In genomic region chr10:11875183-11875498, GRCh38 we compare ENCODE assay signal across 9 cellular contexts. TPM values are rescaled to one million over a fixed set of nuclear protein-coding genes. Genes with fewer than 3 reads are reported as not detected.
DNase-seq lines count a peak whose midpoint lies in the region; ATAC-seq and TF ChIP-seq lines count a peak whose summit lies in the region.
"Had no signal": no experiment of that assay in that cellular context is flagged by ENCODE, and none has a peak within 500 bp of the region (broad histone marks: within the 10 kb centered on the region; RNA-seq: fewer than 3 reads in every experiment).

No MANE protein-coding gene starts in this region.

- H3K4me3 ChIP-seq in mucosa of stomach (ENCODE audit: low read length): no peak overlapping the region
- no peak overlapping the region for H3K4me3 ChIP-seq in aorta (ENCODE audit: low read length in 2 of 2)
- H3K4me3 ChIP-seq: ovary had no signal

- H3K36me3 ChIP-seq in mucosa of stomach (ENCODE audit: control insufficient read depth, insufficient read depth, low read length) (no peaks in the 10 kb centered on the region), aorta (ENCODE audit: control insufficient read depth in 1 of 2, insufficient read depth in 2 of 2, low read length in 1 of 2) (no peaks in the 10 kb centered on the region)
- H3K36me3 ChIP-seq: ovary had no signal

- H3K36me3 Mint-ChIP-seq in chondrocyte (ENCODE audit: low read depth): no peaks in the 10 kb centered on the region

- no peak for DNase-seq in Right ventricle myocardium inferior (ENCODE audit: missing footprints)
- DNase-seq in cardiac septum (ENCODE audit: low spot score): no peak
- no peak for DNase-seq in chondrocyte (ENCODE audit: low spot score)
- peak in 1 of 2 donors; percentile 49 for DNase-seq in aorta
- no peak for DNase-seq in stimulated activated CD4-positive, alpha-beta T cell treated with anti-CD3 and anti-CD28 coated beads, Interleukin-15, amount 100 ng/mL, for 24 hours
- no peak for DNase-seq in NK-92 treated with Interleukin-12 subunit alpha and Interleukin-12 subunit beta, amount 100 ng/mL, for 24 hours (lab: John Stamatoyannopoulos, UW)

- no peak overlapping the region for H3K4me3 Mint-ChIP-seq in chondrocyte (ENCODE audit: unreplicated experiment)

- no peak overlapping the region for H3K27ac ChIP-seq in aorta (ENCODE audit: low read depth in 1 of 2, low read length in 2 of 2)

- ATAC-seq in Right ventricle myocardium inferior (peak; percentile 21), aorta (ENCODE audit: low FRiP score) (peak; percentile 8), GM18505 (IDR thresholded peaks at IDR 0.05; ENCODE audit: unreplicated experiment) (no peak)

- peak overlapping the region; percentile 86 for H3K27ac Mint-ChIP-seq in chondrocyte (ENCODE audit: unreplicated experiment)

- H3K4me1 Mint-ChIP-seq in chondrocyte (ENCODE audit: low read depth): peaks cover 45% of the 10 kb centered on the region

- H3K4me1 ChIP-seq in mucosa of stomach (ENCODE audit: control insufficient read depth, insufficient read depth, low read length) (peaks cover 32% of the 10 kb centered on the region), aorta (ENCODE audit: control insufficient read depth in 1 of 2, insufficient read depth in 2 of 2, low read length in 2 of 2) (no peaks in the 10 kb centered on the region)

- H3K27me3 ChIP-seq in mucosa of stomach (ENCODE audit: control insufficient read depth, insufficient read depth, low read length) (no peaks in the 10 kb centered on the region), aorta (ENCODE audit: control insufficient read depth in 1 of 2, insufficient read depth in 2 of 2, low read length in 1 of 2) (no peaks in the 10 kb centered on the region)
- H3K27me3 ChIP-seq: ovary had no signal

- intact Hi-C loops in Right ventricle myocardium inferior (cut with DNase I) (no loop called here), cardiac septum (cut with DNase I) (no loop called here), aorta (cut with DNase I) (no loop called here)

- TF ChIP-seq CTCF in chondrocyte (IDR thresholded peaks at IDR 0.05): no peak

- WGBS in aorta, 2 donors: 82 to 84% methylated on average over 9 of the region's 9 CpGs

- peak overlapping the region; percentile 41 for H3K9ac ChIP-seq in mucosa of stomach (ENCODE audit: low read length)

- H3K27me3 Mint-ChIP-seq in chondrocyte (ENCODE audit: low read depth): no peaks in the 10 kb centered on the region

- H3K9me3 Mint-ChIP-seq in chondrocyte (ENCODE audit: low read depth): no peaks in the 10 kb centered on the region

- H3K9me3 ChIP-seq in mucosa of stomach (ENCODE audit: control insufficient read depth, low read length) (no peaks in the 10 kb centered on the region), aorta (ENCODE audit: control insufficient read depth, low read length) (no peaks in the 10 kb centered on the region)
- H3K9me3 ChIP-seq: ovary had no signal

- no peak for TF ChIP-seq POLR2A in GM18505 (IDR thresholded peaks at IDR 0.05; ENCODE audit: borderline replicate concordance, extremely low read depth, insufficient read depth, insufficient read length)

RNA-seq across cellular contexts. Expression of gene PROSER2, which starts 52.0 kb away (rescaled TPM):
- 1.2 TPM for total RNA-seq in Right ventricle myocardium inferior
- 1.3 TPM for total RNA-seq in cardiac septum
- 15.2 to 23.8 TPM (median 15.6 TPM) in 3 replicates for total RNA-seq in chondrocyte
- 1 to 10 TPM; 6.5 to 8.0 TPM for total RNA-seq in aorta
- polyA plus RNA-seq in aorta: 1 to 10 TPM; 1.4 to 2.2 TPM
